In genomic region chr1:228706305-228706704, GRCh38 we compare ENCODE assay signal across 21 cellular contexts.
"Had no signal": no experiment of that assay in that cellular context is flagged by ENCODE, and none has a peak within 500 bp of the region (broad histone marks: within the 10 kb centered on the region; RNA-seq: fewer than 3 reads in every experiment).

No MANE protein-coding gene starts in this region.

- H3K4me3 ChIP-seq: coronary artery, neural progenitor cell, thoracic aorta, tibial nerve, upper lobe of left lung had no signal

- H3K27me3 ChIP-seq: neural progenitor cell, tibial nerve, upper lobe of left lung had no signal

- H3K4me3 Mint-ChIP-seq: effector memory CD8-positive, alpha-beta T cell; immature natural killer cell; mesothelial cell of epicardium; naive thymus-derived CD4-positive, alpha-beta T cell; nephron; neural progenitor cell; stimulated activated naive B cell treated with anti-CD40 and anti-IgM and Interleukin-4, amounts not matched to agents 10 μg/mL and 1 μg/mL and 100 μg/mL, for 72 hours; stimulated activated naive CD8-positive, alpha-beta T cell treated with anti-CD3 and anti-CD28 coated beads, Interleukin-15, Interleukin-2, amounts not matched to agents 100 ng/mL and 50 ng/mL, for 24 hours had no signal

- DNase-seq: dermis blood vessel endothelial cell; effector memory CD8-positive, alpha-beta T cell; erythroblast; hypothalamus; immature natural killer cell; islet precursor cell; kidney glomerular epithelial cell; mesenchymal stem cell; naive thymus-derived CD4-positive, alpha-beta T cell; stimulated activated naive B cell treated with anti-CD40 and anti-IgM and Interleukin-4, amounts not matched to agents 10 μg/mL and 1 μg/mL and 100 μg/mL, for 72 hours; upper lobe of left lung had no signal

- H3K27ac Mint-ChIP-seq: effector memory CD8-positive, alpha-beta T cell; immature natural killer cell; mesothelial cell of epicardium; naive thymus-derived CD4-positive, alpha-beta T cell; nephron; neural progenitor cell; progenitor cell of endocrine pancreas; stimulated activated naive B cell treated with anti-CD40 and anti-IgM and Interleukin-4, amounts not matched to agents 10 μg/mL and 1 μg/mL and 100 μg/mL, for 72 hours; stimulated activated naive CD8-positive, alpha-beta T cell treated with anti-CD3 and anti-CD28 coated beads, Interleukin-15, Interleukin-2, amounts not matched to agents 100 ng/mL and 50 ng/mL, for 24 hours had no signal

- H3K4me1 Mint-ChIP-seq: immature natural killer cell; mesothelial cell of epicardium; naive thymus-derived CD4-positive, alpha-beta T cell; nephron; neural progenitor cell; stimulated activated naive B cell treated with anti-CD40 and anti-IgM and Interleukin-4, amounts not matched to agents 10 μg/mL and 1 μg/mL and 100 μg/mL, for 72 hours had no signal

- H3K36me3 Mint-ChIP-seq: mesothelial cell of epicardium, neural progenitor cell had no signal

- H3K36me3 ChIP-seq: neural progenitor cell, thoracic aorta, tibial nerve, upper lobe of left lung had no signal

- H3K4me1 ChIP-seq: neural progenitor cell, parathyroid adenoma, tibial nerve, upper lobe of left lung had no signal

- H3K27ac ChIP-seq: coronary artery, neural progenitor cell, parathyroid adenoma, thoracic aorta, tibial nerve, upper lobe of left lung had no signal

- ATAC-seq: effector memory CD8-positive, alpha-beta T cell; naive thymus-derived CD4-positive, alpha-beta T cell; sciatic nerve; stimulated activated naive B cell treated with anti-CD40 and anti-IgM and Interleukin-4, amounts not matched to agents 10 μg/mL and 1 μg/mL and 100 μg/mL, for 72 hours had no signal

- H3K9me3 ChIP-seq: thoracic aorta had no signal
